In genomic region chr11:74004046-74004693, GRCh38 we compare ENCODE assay signal across 24 cellular contexts. TPM values are rescaled to one million over a fixed set of nuclear protein-coding genes. Genes with fewer than 3 reads are reported as not detected.
A peak's percentile ranks its signal among the peaks of the same experiment; 100 is the strongest.
DNase-seq lines count a peak whose midpoint lies in the region; ATAC-seq, FAIRE-seq and TF ChIP-seq lines count a peak whose summit lies in the region.
"Had no signal": no experiment of that assay in that cellular context is flagged by ENCODE, and none has a peak within 500 bp of the region (broad histone marks: within the 10 kb centered on the region; RNA-seq: fewer than 3 reads in every experiment).

No MANE protein-coding gene starts in this region.

- POLR2A ChIA-PET in CD8-positive, alpha-beta T cell (lab: Charles Lee): interaction anchor here (1.0 to 15.6 kb wide), 4 partner anchors 8 to 27 kb away, joined by 3 to 428 read pairs (median 22); partner anchors contain the start of gene UCP2

- no peak overlapping the region for H2AFZ ChIP-seq in astrocyte (ENCODE audit: low read depth, low read length)

- H3K4me1 ChIP-seq in CD8-positive, alpha-beta T cell (ENCODE audit: insufficient read depth, low read length): peaks cover 69% of the 10 kb centered on the region
- H3K4me1 ChIP-seq in astrocyte (ENCODE audit: insufficient read depth, low read length): no peaks in the 10 kb centered on the region

- H3K36me3 ChIP-seq in CD8-positive, alpha-beta T cell (ENCODE audit: insufficient read depth, low read length): no peaks in the 10 kb centered on the region
- H3K36me3 ChIP-seq in astrocyte (ENCODE audit: insufficient read depth, low read length): no peaks in the 10 kb centered on the region

- no peak for TF ChIP-seq CTCF in CD8-positive, alpha-beta T cell (IDR thresholded peaks at IDR 0.05)
- no peak for TF ChIP-seq CTCF in astrocyte (IDR thresholded peaks at IDR 0.05; ENCODE audit: insufficient read depth, low read depth, low read length)

- CTCF ChIA-PET in CD8-positive, alpha-beta T cell (lab: Charles Lee): interaction anchor here (1.1 to 2.7 kb wide), 8 partner anchors 9 to 40 kb away, joined by 4 to 24 read pairs (median 7); partner anchors contain the start of gene UCP2

- H3K4me3 ChIP-seq in CD8-positive, alpha-beta T cell (ENCODE audit: low read depth, low read length): no peak overlapping the region
- no peak overlapping the region for H3K4me3 ChIP-seq in astrocyte (ENCODE audit: insufficient read depth, low read depth, low read length)

- peaks cover 31% of the 10 kb centered on the region for H3K36me3 Mint-ChIP-seq in T-helper 1 cell treated with Interleukin-12 subunit alpha and Interleukin-12 subunit beta and Interleukin-4 antibody, amounts not matched to agents 30 μg/mL and 1 μg/mL, for 36 hours (ENCODE audit: low read depth)
- H3K36me3 Mint-ChIP-seq in CD8-positive, alpha-beta T cell: peaks cover 32% of the 10 kb centered on the region
- H3K36me3 Mint-ChIP-seq in astrocyte (ENCODE audit: low read depth, unreplicated experiment): peaks cover 24% of the 10 kb centered on the region

- H4K20me1 ChIP-seq in astrocyte (ENCODE audit: insufficient read depth, low read length): no peaks in the 10 kb centered on the region

- peaks cover 62% of the 10 kb centered on the region for H3K4me1 Mint-ChIP-seq in T-helper 1 cell treated with Interleukin-12 subunit alpha and Interleukin-12 subunit beta and Interleukin-4 antibody, amounts not matched to agents 30 μg/mL and 1 μg/mL, for 36 hours (ENCODE audit: low read depth)
- H3K4me1 Mint-ChIP-seq in CD8-positive, alpha-beta T cell (ENCODE audit: low read depth): peaks cover 74% of the 10 kb centered on the region
- no peaks in the 10 kb centered on the region for H3K4me1 Mint-ChIP-seq in astrocyte (ENCODE audit: low read depth, unreplicated experiment)

- no peak for DNase-seq in T-helper 1 cell
- no peak for DNase-seq in CD8-positive, alpha-beta T cell
- no peak for DNase-seq in astrocyte (ENCODE audit: low read depth)
- DNase-seq in posterior vena cava (ENCODE audit: low spot score): peak; percentile 40
- DNase-seq in NCI-H1092 (lab: John Stamatoyannopoulos, UW): no peak
- no peak for DNase-seq in GM19239 (ENCODE audit: insufficient read length, low spot score)
- DNase-seq in stimulated activated CD4-positive, alpha-beta T cell treated with anti-CD3 and anti-CD28 coated beads, Interleukin-12 subunit alpha, Interleukin-12 subunit beta, amount 100 ng/mL, for 4 hours: no peak
- DNase-seq: activated gamma-delta T cell; AML-193; left cardiac atrium; mesendoderm; MM.1S; NCI-H146; NCI-H69; SHP77; stimulated activated CD4-positive, alpha-beta T cell treated with anti-CD3 and anti-CD28 coated beads, Interleukin-2, amount 100 ng/mL, for 24 hours; stimulated activated naive CD8-positive, alpha-beta T cell treated with anti-CD3 and anti-CD28 coated beads, Interleukin-15, amount 100 ng/mL, for 72 hours; WERI-Rb-1 had no signal

- no peaks in the 10 kb centered on the region for H3K27me3 ChIP-seq in CD8-positive, alpha-beta T cell (ENCODE audit: insufficient read depth, low read length)
- H3K27me3 ChIP-seq in astrocyte (ENCODE audit: insufficient read depth, low read length): no peaks in the 10 kb centered on the region

- no peaks in the 10 kb centered on the region for H3K79me2 ChIP-seq in astrocyte (ENCODE audit: insufficient read depth, low read length)

- H3K27ac ChIP-seq in CD8-positive, alpha-beta T cell (ENCODE audit: low read depth, low read length): peak overlapping the region; percentile 68
- H3K27ac ChIP-seq in astrocyte (ENCODE audit: low read depth, low read length): no peak overlapping the region
- H3K27ac ChIP-seq: 22Rv1, WERI-Rb-1 had no signal

- H3K4me2 ChIP-seq in astrocyte (ENCODE audit: low read length): no peak overlapping the region

- peak overlapping the region; percentile 93 for H3K27ac Mint-ChIP-seq in T-helper 1 cell treated with Interleukin-12 subunit alpha and Interleukin-12 subunit beta and Interleukin-4 antibody, amounts not matched to agents 30 μg/mL and 1 μg/mL, for 36 hours
- peak overlapping the region; percentile 95 for H3K27ac Mint-ChIP-seq in CD8-positive, alpha-beta T cell
- peak overlapping the region; percentile 58 for H3K27ac Mint-ChIP-seq in astrocyte (ENCODE audit: unreplicated experiment)
- H3K27ac Mint-ChIP-seq: type B pancreatic cell had no signal

- no peaks in the 10 kb centered on the region for H3K9me3 ChIP-seq in CD8-positive, alpha-beta T cell (ENCODE audit: low read length)
- H3K9me3 ChIP-seq in astrocyte (ENCODE audit: insufficient read depth, low read depth, low read length): no peaks in the 10 kb centered on the region

- FAIRE-seq in astrocyte (lab: Jason Lieb, UNC): no peak
- no peak for FAIRE-seq in GM19239 (lab: Jason Lieb, UNC)
- FAIRE-seq: endometrium, H1 had no signal

- H3K27me3 Mint-ChIP-seq in T-helper 1 cell treated with Interleukin-12 subunit alpha and Interleukin-12 subunit beta and Interleukin-4 antibody, amounts not matched to agents 30 μg/mL and 1 μg/mL, for 36 hours (ENCODE audit: low read depth): no peaks in the 10 kb centered on the region
- H3K27me3 Mint-ChIP-seq in CD8-positive, alpha-beta T cell (ENCODE audit: low read depth): no peaks in the 10 kb centered on the region
- peaks cover 2% of the 10 kb centered on the region for H3K27me3 Mint-ChIP-seq in astrocyte (ENCODE audit: low read depth, unreplicated experiment)
- H3K27me3 Mint-ChIP-seq: stimulated activated naive CD8-positive, alpha-beta T cell treated with anti-CD3 and anti-CD28 coated beads, Interleukin-15, amount 100 ng/mL, for 72 hours; type B pancreatic cell had no signal

- H3K9me3 Mint-ChIP-seq in T-helper 1 cell treated with Interleukin-12 subunit alpha and Interleukin-12 subunit beta and Interleukin-4 antibody, amounts not matched to agents 30 μg/mL and 1 μg/mL, for 36 hours: no peaks in the 10 kb centered on the region
- no peaks in the 10 kb centered on the region for H3K9me3 Mint-ChIP-seq in CD8-positive, alpha-beta T cell
- H3K9me3 Mint-ChIP-seq in astrocyte (ENCODE audit: unreplicated experiment): no peaks in the 10 kb centered on the region
- H3K9me3 Mint-ChIP-seq: nephron; stimulated activated naive CD8-positive, alpha-beta T cell treated with anti-CD3 and anti-CD28 coated beads, Interleukin-15, amount 100 ng/mL, for 72 hours; type B pancreatic cell had no signal

- intact Hi-C loops in CD8-positive, alpha-beta T cell (cut with DNase I, micrococcal nuclease): loop anchor here in 1 of 2 experiments (2.0 kb wide), 1 partner anchor 29 kb away; no protein-coding TSS in a partner anchor
- intact Hi-C loops in posterior vena cava (cut with DNase I): no loop called here

- H3K4me3 Mint-ChIP-seq in T-helper 1 cell treated with Interleukin-12 subunit alpha and Interleukin-12 subunit beta and Interleukin-4 antibody, amounts not matched to agents 30 μg/mL and 1 μg/mL, for 36 hours: no peak overlapping the region
- no peak overlapping the region for H3K4me3 Mint-ChIP-seq in CD8-positive, alpha-beta T cell
- H3K4me3 Mint-ChIP-seq in astrocyte (ENCODE audit: unreplicated experiment): no peak overlapping the region
- H3K4me3 Mint-ChIP-seq: nephron, type B pancreatic cell had no signal

- ATAC-seq in CD8-positive, alpha-beta T cell: no peak
- ATAC-seq: left cardiac atrium had no signal

- H3K9ac ChIP-seq in astrocyte (ENCODE audit: low read length): no peak overlapping the region

RNA-seq across cellular contexts. Expression of gene UCP3, which starts 4.7 kb away (rescaled TPM):
- 1 to 10 TPM; 1.7 to 2.2 TPM for total RNA-seq in CD8-positive, alpha-beta T cell
- total RNA-seq in astrocyte: 0.65 and 2.0 TPM in 2 replicates
- total RNA-seq in posterior vena cava: 1 to 10 TPM; 1.1 to 1.9 TPM

RNA-seq across cellular contexts. Expression of gene UCP2, which starts 21.5 kb away (rescaled TPM):
- total RNA-seq in CD8-positive, alpha-beta T cell: 100 to 1,000 TPM; 151 to 156 TPM
- 57.9 and 83.0 TPM in 2 replicates for total RNA-seq in astrocyte
- 10 to 100 TPM; 22.8 to 38.7 TPM for total RNA-seq in posterior vena cava

RNA-seq across cellular contexts. Expression of gene DNAJB13, which starts 53.3 kb away (rescaled TPM):
- total RNA-seq in CD8-positive, alpha-beta T cell: not detected
- 1.2 and 1.3 TPM in 2 replicates for total RNA-seq in astrocyte
- total RNA-seq in posterior vena cava: not detected
- total RNA-seq: H1, left cardiac atrium had no signal
